ENCODE assay signal across 28 cellular contexts in the genomic region with DNA sequence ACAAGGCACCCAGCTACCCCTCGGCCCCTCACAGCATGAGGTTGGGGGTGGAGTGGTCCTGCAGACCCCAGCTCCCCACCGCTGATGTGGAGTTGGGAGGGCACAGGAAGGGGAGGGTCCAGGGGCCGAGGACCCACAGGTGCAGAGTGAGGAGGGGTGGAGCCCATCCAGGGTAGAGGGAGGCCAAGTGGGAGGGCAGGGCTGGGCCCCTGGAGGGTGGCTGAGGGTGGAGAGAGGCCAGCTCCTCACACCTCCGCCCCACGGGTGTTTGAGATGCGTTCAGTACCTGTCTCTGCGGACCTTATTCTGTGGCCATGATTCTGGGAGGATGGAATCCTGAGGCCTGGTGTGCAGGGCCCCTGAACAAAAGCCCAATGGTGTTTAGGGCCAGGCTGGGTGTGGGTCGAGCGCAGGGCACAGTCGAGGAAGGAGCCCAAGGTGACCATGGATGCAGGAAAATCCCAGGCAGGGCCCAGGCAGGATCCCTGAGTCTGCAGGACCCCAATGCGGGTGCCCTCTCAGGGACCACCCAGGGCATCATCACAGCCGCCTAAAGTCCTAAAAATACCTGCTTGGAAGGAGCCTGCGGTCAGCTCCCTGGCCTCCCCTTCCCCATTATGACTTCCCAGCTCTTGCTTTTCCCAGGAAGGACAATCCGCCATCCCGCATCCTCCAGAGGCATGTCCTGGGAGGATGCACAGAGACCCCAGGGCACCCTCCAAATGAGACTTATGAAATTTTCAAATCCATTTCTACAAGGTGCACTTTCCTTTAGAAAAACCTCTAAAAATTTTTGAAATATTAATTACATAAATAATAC.
"Had no signal": no experiment of that assay in that cellular context is flagged by ENCODE, and none has a peak within 500 bp of the region (broad histone marks: within the 10 kb centered on the region; RNA-seq: fewer than 3 reads in every experiment).

No MANE protein-coding gene starts in this region.

- H3K36me3 Mint-ChIP-seq: activated naive CD4-positive, alpha-beta T cell treated with anti-CD3 and anti-CD28 coated beads, Interleukin-2, amount 50 U/mL, for 72 hours; brain had no signal

- H3K36me3 ChIP-seq: SJSA1 had no signal

- H3K4me1 Mint-ChIP-seq: activated naive CD8-positive, alpha-beta T cell treated with anti-CD3 and anti-CD28 coated beads, Interleukin-2, amount 50 U/mL, for 24 hours; activated T-helper 17 cell treated with anti-CD3 and anti-CD28 coated beads, Interleukin-2, amount 50 U/mL, for 72 hours had no signal

- H3K4me3 ChIP-seq: K562, SJSA1 had no signal

- ATAC-seq: activated CD4-positive, CD25-positive, alpha-beta regulatory T cell treated with anti-CD3 and anti-CD28 coated beads, Interleukin-2, amount 50 U/mL, for 24 hours; activated CD8-positive, alpha-beta T cell treated with anti-CD3 and anti-CD28 coated beads for 36 hours; activated naive CD4-positive, alpha-beta T cell treated with anti-CD3 and anti-CD28 coated beads, Interleukin-2, amount 50 U/mL, for 72 hours; activated naive CD8-positive, alpha-beta T cell treated with anti-CD3 and anti-CD28 coated beads, Interleukin-2, amount 50 U/mL, for 24 hours; activated T-helper 17 cell treated with anti-CD3 and anti-CD28 coated beads, Interleukin-2, amount 50 U/mL, for 72 hours; Panc1; SK-N-SH treated with all-trans-retinoic acid at 6 μM for 48 hours had no signal

- H3K27ac ChIP-seq: SJSA1 had no signal

- H3K27me3 ChIP-seq: SJSA1 had no signal

- H3K27me3 Mint-ChIP-seq: activated CD8-positive, alpha-beta T cell treated with anti-CD3 and anti-CD28 coated beads for 36 hours; activated naive CD8-positive, alpha-beta T cell treated with anti-CD3 and anti-CD28 coated beads, Interleukin-2, amount 50 U/mL, for 24 hours had no signal

- H3K27ac Mint-ChIP-seq: activated CD8-positive, alpha-beta T cell treated with anti-CD3 and anti-CD28 coated beads for 36 hours; activated naive CD4-positive, alpha-beta T cell treated with anti-CD3 and anti-CD28 coated beads, Interleukin-2, amount 50 U/mL, for 72 hours; activated naive CD8-positive, alpha-beta T cell treated with anti-CD3 and anti-CD28 coated beads, Interleukin-2, amount 50 U/mL, for 24 hours; activated T-helper 17 cell treated with anti-CD3 and anti-CD28 coated beads, Interleukin-2, amount 50 U/mL, for 72 hours; T-helper 1 cell treated with Interleukin-12 subunit alpha and Interleukin-12 subunit beta and Interleukin-4 antibody, amounts not matched to agents 30 μg/mL and 1 μg/mL, for 36 hours had no signal

- H3K9me3 ChIP-seq: SJSA1 had no signal

- H3K9me3 Mint-ChIP-seq: activated naive CD4-positive, alpha-beta T cell treated with anti-CD3 and anti-CD28 coated beads, Interleukin-2, amount 50 U/mL, for 72 hours; activated naive CD8-positive, alpha-beta T cell treated with anti-CD3 and anti-CD28 coated beads, Interleukin-2, amount 50 U/mL, for 24 hours; activated T-helper 17 cell treated with anti-CD3 and anti-CD28 coated beads, Interleukin-2, amount 50 U/mL, for 72 hours; T-helper 1 cell treated with Interleukin-12 subunit alpha and Interleukin-12 subunit beta and Interleukin-4 antibody, amounts not matched to agents 30 μg/mL and 1 μg/mL, for 36 hours had no signal

- H3K4me1 ChIP-seq: SJSA1 had no signal

- H3K4me3 Mint-ChIP-seq: activated CD8-positive, alpha-beta T cell treated with anti-CD3 and anti-CD28 coated beads for 36 hours; activated naive CD8-positive, alpha-beta T cell treated with anti-CD3 and anti-CD28 coated beads, Interleukin-2, amount 50 U/mL, for 24 hours; activated T-helper 17 cell treated with anti-CD3 and anti-CD28 coated beads, Interleukin-2, amount 50 U/mL, for 72 hours; brain; T-helper 1 cell treated with Interleukin-12 subunit alpha and Interleukin-12 subunit beta and Interleukin-4 antibody, amounts not matched to agents 30 μg/mL and 1 μg/mL, for 36 hours had no signal

- DNase-seq: activated CD4-positive, alpha-beta T cell treated with anti-CD3 and anti-CD28 coated beads for 4 hours; activated CD8-positive, alpha-beta T cell treated with anti-CD3 and anti-CD28 coated beads for 36 hours; activated naive CD4-positive, alpha-beta T cell treated with Interleukin-2 at 50 U/mL for 16 hours; activated naive CD8-positive, alpha-beta T cell treated with anti-CD3 and anti-CD28 coated beads, Interleukin-2, amount 50 U/mL, for 24 hours; activated T-cell treated with anti-CD3 and anti-CD28 coated beads for 4 hours; activated T-cell treated with anti-CD3 and anti-CD28 coated beads, Interleukin-2, amount 50 U/mL, for 48 hours; amniotic stem cell; Karpas-422; MM.1S; NCI-H1105; NCI-H1436; NCI-H1694 treated with DMSO at 0.1 percent for 48 hours; NCI-H2029 treated with DMSO at 0.1 percent for 48 hours; NCI-H345; NCI-H510A; NCI-H526 treated with DMSO at 0.1 percent for 48 hours; NCI-H82; Right ventricle myocardium superior; RPMI8226 had no signal
